ENCODE assay signal across 18 cellular contexts in the genomic region with DNA sequence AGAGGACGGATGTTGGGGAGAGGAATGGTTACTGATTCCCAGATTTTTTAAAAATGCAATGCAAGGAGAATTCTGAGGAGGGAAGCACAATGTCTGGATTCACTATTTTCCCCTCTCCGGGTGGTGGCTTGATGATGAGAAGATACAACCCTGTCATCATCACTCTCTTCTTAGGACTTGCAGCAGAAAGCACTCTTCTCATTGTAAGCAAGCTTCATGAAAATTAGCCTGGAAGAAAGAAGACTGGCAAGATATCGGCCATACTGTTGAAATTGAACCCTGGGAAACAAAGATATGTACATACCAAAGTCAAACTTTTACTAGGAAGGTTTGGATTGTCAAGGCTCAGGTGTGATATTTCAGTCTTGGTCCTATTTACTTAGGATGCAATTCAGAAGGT.
DNase-seq lines count a peak whose midpoint lies in the region; ATAC-seq, FAIRE-seq and TF ChIP-seq lines count a peak whose summit lies in the region.
"Had no signal": no experiment of that assay in that cellular context is flagged by ENCODE, and none has a peak within 500 bp of the region (broad histone marks: within the 10 kb centered on the region; RNA-seq: fewer than 3 reads in every experiment).

No MANE protein-coding gene starts in this region.

- TF ChIP-seq RAD21 in A549 (conservative IDR thresholded peaks at IDR 0.05 in 1 of 2, IDR thresholded peaks at IDR 0.05 in 1 of 2), result no peak

- H3K79me2 ChIP-seq in keratinocyte (ENCODE audit: control insufficient read depth, insufficient read depth, low read length), result no peaks in the 10 kb centered on the region

- H3K4me2 ChIP-seq in A549, result peak overlapping the region; percentile 69
- H3K4me2 ChIP-seq in keratinocyte (ENCODE audit: control insufficient read depth, extremely low read depth, insufficient read depth, low read depth, low read length), result peak overlapping the region; percentile 27
- H3K4me2 ChIP-seq: BLaER1 had no signal

- no peaks in the 10 kb centered on the region for H3K9me1 ChIP-seq in keratinocyte (ENCODE audit: control insufficient read depth, extremely low read depth, insufficient read depth, low read length)

- H3K9me3 Mint-ChIP-seq in HFFc6, result no peaks in the 10 kb centered on the region
- H3K9me3 Mint-ChIP-seq: CD8-positive, alpha-beta T cell; H9 had no signal

- no peaks in the 10 kb centered on the region for H3K27me3 Mint-ChIP-seq in HFFc6 (ENCODE audit: insufficient read depth)
- H3K27me3 Mint-ChIP-seq: B cell had no signal

- POLR2A ChIA-PET in A549 (lab: Yijun Ruan, JAX), result interaction anchor here (0.5 to 2.7 kb wide), 2 partner anchors 120 to 175 kb away, joined by 3 to 9 read pairs; no protein-coding TSS in a partner anchor

- no peak overlapping the region for H3K4me3 Mint-ChIP-seq in HFFc6
- H3K4me3 Mint-ChIP-seq: B cell; CD4-positive, CD25-positive, alpha-beta regulatory T cell; CD8-positive, alpha-beta T cell; H9 had no signal

- dilution Hi-C loops in keratinocyte (cut with MboI; ENCODE audit: extremely low pct_ligation_motif_present, low sequenced_read_pairs), result no loop called here

- ATAC-seq in A549, result no peak
- no peak for ATAC-seq in HG02970 (IDR thresholded peaks at IDR 0.05; ENCODE audit: low FRiP score, unreplicated experiment)
- ATAC-seq in omental fat pad (ENCODE audit: low FRiP score), result no peak
- ATAC-seq: CD8-positive, alpha-beta T cell had no signal

- H3K9me3 ChIP-seq in A549, result peaks cover 13% of the 10 kb centered on the region; the same call in 2 of the 3 replicates
- no peaks in the 10 kb centered on the region for H3K9me3 ChIP-seq in SJSA1 (replicated peaks)
- no peaks in the 10 kb centered on the region for H3K9me3 ChIP-seq in keratinocyte (ENCODE audit: control insufficient read depth, low read depth, low read length)
- H3K9me3 ChIP-seq: BLaER1, Caco-2 had no signal

- WGBS in A549 (ENCODE audit: missing lambda C conversion rate), result 3% methylated on average over 3 of the region's 3 CpGs

- H4K20me1 ChIP-seq in keratinocyte (ENCODE audit: control insufficient read depth, extremely low read depth, insufficient read depth, low read length), result no peaks in the 10 kb centered on the region
- H4K20me1 ChIP-seq: BLaER1 had no signal

- no peak for TF ChIP-seq CTCF in A549 (IDR thresholded peaks at IDR 0.05)
- no peak for TF ChIP-seq CTCF in HFFc6 (IDR thresholded peaks at IDR 0.05)
- TF ChIP-seq CTCF in keratinocyte (optimal IDR thresholded peaks at IDR 0.05 in 1 of 3, IDR thresholded peaks at IDR 0.05 in 1 of 3, conservative IDR thresholded peaks at IDR 0.05 in 1 of 3; ENCODE audit: extremely low read depth in 1 of 3, insufficient read depth in 2 of 3, low read length in 3 of 3), result no peak
- TF ChIP-seq CTCF in omental fat pad (IDR thresholded peaks at IDR 0.05), result no peak

- 0 out of 2 replicates have a peak overlapping the region, but pooled peaks have one; percentile 14 for H3K27ac Mint-ChIP-seq in HFFc6
- H3K27ac Mint-ChIP-seq: B cell; CD4-positive, CD25-positive, alpha-beta regulatory T cell; CD8-positive, alpha-beta T cell; H9 had no signal

- H3K36me3 ChIP-seq in SJSA1 (no peaks in the 10 kb centered on the region), keratinocyte (ENCODE audit: control insufficient read depth in 2 of 2, extremely low read depth in 1 of 2, insufficient read depth in 2 of 2, low read length in 2 of 2) (no peaks in the 10 kb centered on the region)
- H3K36me3 ChIP-seq: BLaER1 had no signal

- DNase-seq in A549 (ENCODE audit: low read depth in 1 of 2, low spot score in 1 of 2), result peak in 1 of 2 experiments; percentile 37
- no peak for DNase-seq in HFFc6
- DNase-seq in SJSA1 (ENCODE audit: low read depth in 1 of 2, low spot score in 2 of 2), result no peak
- no peak for DNase-seq in keratinocyte (ENCODE audit: low read depth, low spot score)
- DNase-seq in NCI-H82 (lab: John Stamatoyannopoulos, UW), result no peak
- no peak for DNase-seq in omental fat pad (ENCODE audit: low spot score)
- DNase-seq: Caco-2; CD4-positive, CD25-positive, alpha-beta regulatory T cell; CD8-positive, alpha-beta T cell; DMS153; DND-41; H9 had no signal

- H3K27me3 ChIP-seq in SJSA1 (replicated peaks), result no peaks in the 10 kb centered on the region
- H3K27me3 ChIP-seq in keratinocyte (ENCODE audit: control insufficient read depth, extremely low read depth, insufficient read depth, low read length), result no peaks in the 10 kb centered on the region
- H3K27me3 ChIP-seq: BLaER1 had no signal

- peak overlapping the region; percentile 92 to 98 for H3K27ac ChIP-seq in A549
- 0 out of 2 replicates have a peak overlapping the region, but pooled peaks have one; percentile 2 for H3K27ac ChIP-seq in SJSA1
- H3K27ac ChIP-seq in keratinocyte (ENCODE audit: control insufficient read depth, insufficient read depth, low read length), result no peak overlapping the region
- H3K27ac ChIP-seq: BLaER1, C4-2B had no signal

- peaks cover 94% of the 10 kb centered on the region for H3K4me1 Mint-ChIP-seq in HFFc6 (ENCODE audit: low read depth)

- no peak overlapping the region for H3K4me3 ChIP-seq in A549
- H3K4me3 ChIP-seq in SJSA1, result no peak overlapping the region
- no peak overlapping the region for H3K4me3 ChIP-seq in keratinocyte (ENCODE audit: control insufficient read depth in 2 of 3, extremely low read depth in 1 of 3, insufficient read depth in 2 of 3, low read depth in 1 of 3, low read length in 3 of 3)
- H3K4me3 ChIP-seq: BLaER1 had no signal

- H3K4me1 ChIP-seq in A549, result peaks cover 70% of the 10 kb centered on the region
- peaks cover 46% of the 10 kb centered on the region for H3K4me1 ChIP-seq in SJSA1 (replicated peaks)
- H3K4me1 ChIP-seq in keratinocyte (ENCODE audit: control insufficient read depth, extremely low read depth, insufficient read depth, low read length), result peaks cover 41% of the 10 kb centered on the region
- H3K4me1 ChIP-seq: BLaER1 had no signal

- no peak for TF ChIP-seq POLR2A in A549 (IDR thresholded peaks at IDR 0.05; ENCODE audit: low read length)

- FAIRE-seq in A549 (lab: Jason Lieb, UNC), result no peak
- no peak for FAIRE-seq in keratinocyte (lab: Jason Lieb, UNC)
- FAIRE-seq: G401.6, GM12892 had no signal

- no peak for TF ChIP-seq EP300 in A549 (IDR thresholded peaks at IDR 0.05)

- CTCF ChIA-PET in A549 (lab: Yijun Ruan, JAX), result interaction anchor here (2.7 kb wide), 1 partner anchor 116 kb away, joined by 18 read pairs; no protein-coding TSS in a partner anchor

- no peaks in the 10 kb centered on the region for H3K36me3 Mint-ChIP-seq in HFFc6 (ENCODE audit: low read depth)
- H3K36me3 Mint-ChIP-seq: CD4-positive, CD25-positive, alpha-beta regulatory T cell; CD8-positive, alpha-beta T cell had no signal

- H3K9ac ChIP-seq in keratinocyte (ENCODE audit: control insufficient read depth, extremely low read depth, insufficient read depth, low read length), result no peak overlapping the region
- H3K9ac ChIP-seq: BLaER1 had no signal

- peak overlapping the region; percentile 17 for H2AFZ ChIP-seq in keratinocyte (ENCODE audit: control insufficient read depth, low read length)

TF ChIP-seq in A549, 52 proteins besides CTCF, POLR2A, EP300 and RAD21 (continues in another document):
- TF ChIP-seq RCOR1 (IDR thresholded peaks at IDR 0.05; ENCODE audit: low read depth, low read length) (no peak), CBX2 (IDR thresholded peaks at IDR 0.05; ENCODE audit: borderline replicate concordance, low read depth) (no peak), FOSB (CRISPR knock-in tag; IDR thresholded peaks at IDR 0.05) (no peak), NFE2L2 (conservative IDR thresholded peaks at IDR 0.05; ENCODE audit: low read length) (no peak), ZNF302 (CRISPR knock-in tag; IDR thresholded peaks at IDR 0.05) (peak; percentile 34; the same call in 1 of the 2 replicates), RARB (CRISPR knock-in tag; IDR thresholded peaks at IDR 0.05) (no peak), MYC (IDR thresholded peaks at IDR 0.05; ENCODE audit: borderline replicate concordance, low read length) (no peak), MAFK (IDR thresholded peaks at IDR 0.05; ENCODE audit: partially characterized antibody) (peak; percentile 17), HES2 (IDR thresholded peaks at IDR 0.05) (no peak), HOXB5 (CRISPR knock-in tag; IDR thresholded peaks at IDR 0.05) (no peak), EHF (CRISPR knock-in tag; IDR thresholded peaks at IDR 0.05) (0 out of 2 replicates have a peak, but pooled peaks have one; percentile 27), CHD2 (IDR thresholded peaks at IDR 0.05; ENCODE audit: low read length, partially characterized antibody) (no peak)
- TF ChIP-seq, protein P1, sequence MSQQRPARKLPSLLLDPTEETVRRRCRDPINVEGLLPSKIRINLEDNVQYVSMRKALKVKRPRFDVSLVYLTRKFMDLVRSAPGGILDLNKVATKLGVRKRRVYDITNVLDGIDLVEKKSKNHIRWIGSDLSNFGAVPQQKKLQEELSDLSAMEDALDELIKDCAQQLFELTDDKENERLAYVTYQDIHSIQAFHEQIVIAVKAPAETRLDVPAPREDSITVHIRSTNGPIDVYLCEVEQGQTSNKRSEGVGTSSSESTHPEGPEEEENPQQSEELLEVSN (IDR thresholded peaks at IDR 0.05; ENCODE audit: borderline replicate concordance, low read depth), result no peak
- TF ChIP-seq, protein P2, sequence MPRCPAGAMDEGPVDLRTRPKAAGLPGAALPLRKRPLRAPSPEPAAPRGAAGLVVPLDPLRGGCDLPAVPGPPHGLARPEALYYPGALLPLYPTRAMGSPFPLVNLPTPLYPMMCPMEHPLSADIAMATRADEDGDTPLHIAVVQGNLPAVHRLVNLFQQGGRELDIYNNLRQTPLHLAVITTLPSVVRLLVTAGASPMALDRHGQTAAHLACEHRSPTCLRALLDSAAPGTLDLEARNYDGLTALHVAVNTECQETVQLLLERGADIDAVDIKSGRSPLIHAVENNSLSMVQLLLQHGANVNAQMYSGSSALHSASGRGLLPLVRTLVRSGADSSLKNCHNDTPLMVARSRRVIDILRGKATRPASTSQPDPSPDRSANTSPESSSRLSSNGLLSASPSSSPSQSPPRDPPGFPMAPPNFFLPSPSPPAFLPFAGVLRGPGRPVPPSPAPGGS (IDR thresholded peaks at IDR 0.05), result no peak
- TF ChIP-seq, protein P3, sequence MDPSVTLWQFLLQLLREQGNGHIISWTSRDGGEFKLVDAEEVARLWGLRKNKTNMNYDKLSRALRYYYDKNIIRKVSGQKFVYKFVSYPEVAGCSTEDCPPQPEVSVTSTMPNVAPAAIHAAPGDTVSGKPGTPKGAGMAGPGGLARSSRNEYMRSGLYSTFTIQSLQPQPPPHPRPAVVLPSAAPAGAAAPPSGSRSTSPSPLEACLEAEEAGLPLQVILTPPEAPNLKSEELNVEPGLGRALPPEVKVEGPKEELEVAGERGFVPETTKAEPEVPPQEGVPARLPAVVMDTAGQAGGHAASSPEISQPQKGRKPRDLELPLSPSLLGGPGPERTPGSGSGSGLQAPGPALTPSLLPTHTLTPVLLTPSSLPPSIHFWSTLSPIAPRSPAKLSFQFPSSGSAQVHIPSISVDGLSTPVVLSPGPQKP (IDR thresholded peaks at IDR 0.05; ENCODE audit: low read depth, low read length), result no peak
